In genomic region chr2:87747791-87748190, GRCh38 we compare ENCODE assay signal across 2 cellular contexts. TPM values are rescaled to one million over a fixed set of nuclear protein-coding genes. Genes with fewer than 3 reads are reported as not detected.
"Had no signal": no experiment of that assay in that cellular context is flagged by ENCODE, and none has a peak within 500 bp of the region (broad histone marks: within the 10 kb centered on the region; RNA-seq: fewer than 3 reads in every experiment).

PLGLB2 (plus strand) TSS chr2:87748087; CDS start chr2:87748154, 67 bp downstream.

RNA-seq across cellular contexts. Expression of gene PLGLB2, which starts in this region (rescaled TPM):
- total RNA-seq: H1, HT-29 had no signal
